ENCODE assay signal across 1 cellular context in genomic region chr6:31441368-31442267, GRCh38.
A peak's percentile ranks its signal among the peaks of the same experiment; 100 is the strongest.
TF ChIP-seq lines count a peak whose summit lies in the region.

No MANE protein-coding gene starts in this region.

TF ChIP-seq in HepG2, 621 proteins besides CTCF, POLR2A, EP300 and RAD21 (continued from another document and continues in another):
- TF ChIP-seq ZSCAN5A (CRISPR knock-in tag; IDR thresholded peaks at IDR 0.05; ENCODE audit: borderline replicate concordance) (no peak), SP1 (IDR thresholded peaks at IDR 0.05) (no peak), SP1 (CRISPR knock-in tag; IDR thresholded peaks at IDR 0.05) (no peak), PHF21A (CRISPR knock-in tag; IDR thresholded peaks at IDR 0.05) (peak; percentile 49), ZNF318 (CRISPR knock-in tag; IDR thresholded peaks at IDR 0.05) (no peak), PCBP2 (optimal IDR thresholded peaks at IDR 0.05; ENCODE audit: low read depth, low read length, poor library complexity, severe bottlenecking) (no peak), REXO4 (CRISPR knock-in tag; IDR thresholded peaks at IDR 0.05; ENCODE audit: borderline replicate concordance) (no peak), ZEB1 (IDR thresholded peaks at IDR 0.05; ENCODE audit: insufficient replicate concordance, low read depth) (no peak), GTF3A (CRISPR knock-in tag; conservative IDR thresholded peaks at IDR 0.05) (no peak), MEIS1 (CRISPR knock-in tag; IDR thresholded peaks at IDR 0.05; ENCODE audit: borderline replicate concordance) (no peak), ZSCAN30 (CRISPR knock-in tag; IDR thresholded peaks at IDR 0.05) (no peak), ZSCAN25 (CRISPR knock-in tag; IDR thresholded peaks at IDR 0.05) (no peak), E2F5 (CRISPR knock-in tag; conservative IDR thresholded peaks at IDR 0.05) (no peak), SKIL (CRISPR knock-in tag; IDR thresholded peaks at IDR 0.05; ENCODE audit: borderline replicate concordance) (no peak), NFIB (CRISPR knock-in tag; IDR thresholded peaks at IDR 0.05; ENCODE audit: borderline replicate concordance) (no peak), ZNF546 (CRISPR knock-in tag; conservative IDR thresholded peaks at IDR 0.05) (no peak), ZSCAN21 (CRISPR knock-in tag; IDR thresholded peaks at IDR 0.05; ENCODE audit: borderline replicate concordance) (no peak), KDM5A (IDR thresholded peaks at IDR 0.05; ENCODE audit: borderline replicate concordance, low read length) (no peak), HMGA1 (CRISPR knock-in tag; conservative IDR thresholded peaks at IDR 0.05) (no peak), NR2F2 (IDR thresholded peaks at IDR 0.05; ENCODE audit: borderline replicate concordance, low read depth) (no peak; the same call in 1 of the 2 replicates), ZBTB4 (CRISPR knock-in tag; IDR thresholded peaks at IDR 0.05; ENCODE audit: borderline replicate concordance) (no peak), ZNF407 (CRISPR knock-in tag; IDR thresholded peaks at IDR 0.05; ENCODE audit: not compliant biosample characterization) (no peak), XRCC5 (optimal IDR thresholded peaks at IDR 0.05; ENCODE audit: low read length) (peak; percentile 93), ZNF75D (CRISPR knock-in tag; IDR thresholded peaks at IDR 0.05; ENCODE audit: borderline replicate concordance) (no peak), PAX8 (CRISPR knock-in tag; IDR thresholded peaks at IDR 0.05; ENCODE audit: borderline replicate concordance) (no peak), SPEN (CRISPR knock-in tag; IDR thresholded peaks at IDR 0.05; ENCODE audit: low read depth) (0 out of 2 replicates have a peak, but pooled peaks have one; percentile 25), ZNF782 (CRISPR knock-in tag; IDR thresholded peaks at IDR 0.05; ENCODE audit: borderline replicate concordance) (0 out of 2 replicates have a peak, but pooled peaks have one; percentile 42), ZNF577 (CRISPR knock-in tag; IDR thresholded peaks at IDR 0.05; ENCODE audit: borderline replicate concordance, low read depth) (no peak), BRCA1 (CRISPR knock-in tag; IDR thresholded peaks at IDR 0.05) (no peak), FOXJ3 (CRISPR knock-in tag; IDR thresholded peaks at IDR 0.05; ENCODE audit: borderline replicate concordance) (no peak), ZMYM4 (CRISPR knock-in tag; IDR thresholded peaks at IDR 0.05) (peak; percentile 33; the same call in 1 of the 2 replicates), ATF7 (IDR thresholded peaks at IDR 0.05) (no peak), ATF7 (CRISPR knock-in tag; IDR thresholded peaks at IDR 0.05) (no peak), ELF1 (CRISPR knock-in tag; IDR thresholded peaks at IDR 0.05) (no peak), SMARCE1 (IDR thresholded peaks at IDR 0.05; ENCODE audit: borderline replicate concordance) (no peak), ZNF17 (CRISPR knock-in tag; IDR thresholded peaks at IDR 0.05) (no peak)
